ENCODE assay signal across 1 cellular context in the genomic region with DNA sequence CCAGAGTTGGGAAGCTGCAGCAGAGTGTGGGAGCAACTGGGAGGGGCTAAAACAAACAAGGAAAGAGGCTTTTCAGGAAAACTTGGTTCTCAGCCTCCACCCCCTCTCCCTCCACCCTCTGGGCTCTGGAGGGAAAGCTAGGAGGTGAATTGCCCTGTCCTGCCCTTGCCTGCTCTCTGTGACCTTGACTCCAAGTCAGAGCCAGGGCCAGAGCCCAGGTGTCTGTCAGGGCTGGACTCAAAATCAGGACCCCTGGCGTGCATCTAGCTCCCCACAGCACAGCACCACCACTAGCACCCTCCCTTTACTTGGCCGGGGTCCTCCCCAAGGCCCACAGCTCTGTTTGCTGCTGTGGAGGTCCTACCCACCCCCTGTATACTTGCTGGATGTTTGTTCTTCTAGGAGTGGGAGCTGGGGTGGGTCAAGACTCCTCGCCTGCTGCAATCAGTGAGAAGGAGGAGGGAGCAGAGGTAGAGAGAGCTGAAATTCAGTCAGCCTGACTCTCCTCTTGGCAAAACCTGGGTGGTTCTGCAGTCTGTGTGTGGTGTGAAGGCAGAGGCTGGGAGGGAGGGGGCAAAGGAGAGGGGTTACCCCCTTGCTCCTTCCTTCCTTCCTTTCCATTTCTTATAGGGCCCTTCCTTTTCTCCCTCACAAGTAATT.
TF ChIP-seq lines count a peak whose summit lies in the region.

No MANE protein-coding gene starts in this region.

TF ChIP-seq in HepG2, 621 proteins besides CTCF, POLR2A, EP300 and RAD21 (continued from another document):
- TF ChIP-seq ZNF318 (CRISPR knock-in tag; IDR thresholded peaks at IDR 0.05), result no peak
- TF ChIP-seq TOE1 (CRISPR knock-in tag; IDR thresholded peaks at IDR 0.05), result no peak
- no peak for TF ChIP-seq TRIM24 (CRISPR knock-in tag; IDR thresholded peaks at IDR 0.05)
- TF ChIP-seq, protein P1, sequence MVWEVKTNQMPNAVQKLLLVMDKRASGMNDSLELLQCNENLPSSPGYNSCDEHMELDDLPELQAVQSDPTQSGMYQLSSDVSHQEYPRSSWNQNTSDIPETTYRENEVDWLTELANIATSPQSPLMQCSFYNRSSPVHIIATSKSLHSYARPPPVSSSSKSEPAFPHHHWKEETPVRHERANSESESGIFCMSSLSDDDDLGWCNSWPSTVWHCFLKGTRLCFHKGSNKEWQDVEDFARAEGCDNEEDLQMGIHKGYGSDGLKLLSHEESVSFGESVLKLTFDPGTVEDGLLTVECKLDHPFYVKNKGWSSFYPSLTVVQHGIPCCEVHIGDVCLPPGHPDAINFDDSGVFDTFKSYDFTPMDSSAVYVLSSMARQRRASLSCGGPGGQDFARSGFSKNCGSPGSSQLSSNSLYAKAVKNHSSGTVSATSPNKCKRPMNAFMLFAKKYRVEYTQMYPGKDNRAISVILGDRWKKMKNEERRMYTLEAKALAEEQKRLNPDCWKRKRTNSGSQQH (CRISPR knock-in tag; IDR thresholded peaks at IDR 0.05; ENCODE audit: low read depth), result 0 out of 2 replicates have a peak, but pooled peaks have one; percentile 65
- TF ChIP-seq, protein P2, sequence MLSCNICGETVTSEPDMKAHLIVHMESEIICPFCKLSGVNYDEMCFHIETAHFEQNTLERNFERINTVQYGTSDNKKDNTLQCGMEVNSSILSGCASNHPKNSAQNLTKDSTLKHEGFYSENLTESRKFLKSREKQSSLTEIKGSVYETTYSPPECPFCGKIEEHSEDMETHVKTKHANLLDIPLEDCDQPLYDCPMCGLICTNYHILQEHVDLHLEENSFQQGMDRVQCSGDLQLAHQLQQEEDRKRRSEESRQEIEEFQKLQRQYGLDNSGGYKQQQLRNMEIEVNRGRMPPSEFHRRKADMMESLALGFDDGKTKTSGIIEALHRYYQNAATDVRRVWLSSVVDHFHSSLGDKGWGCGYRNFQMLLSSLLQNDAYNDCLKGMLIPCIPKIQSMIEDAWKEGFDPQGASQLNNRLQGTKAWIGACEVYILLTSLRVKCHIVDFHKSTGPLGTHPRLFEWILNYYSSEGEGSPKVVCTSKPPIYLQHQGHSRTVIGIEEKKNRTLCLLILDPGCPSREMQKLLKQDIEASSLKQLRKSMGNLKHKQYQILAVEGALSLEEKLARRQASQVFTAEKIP (CRISPR knock-in tag; IDR thresholded peaks at IDR 0.05; ENCODE audit: borderline replicate concordance), result no peak
- TF ChIP-seq MAFG (CRISPR knock-in tag; IDR thresholded peaks at IDR 0.05), result no peak
- no peak for TF ChIP-seq SP2 (CRISPR knock-in tag; IDR thresholded peaks at IDR 0.05)
- no peak for TF ChIP-seq SP140L (CRISPR knock-in tag; IDR thresholded peaks at IDR 0.05; ENCODE audit: borderline replicate concordance)
- TF ChIP-seq XRCC5 (optimal IDR thresholded peaks at IDR 0.05; ENCODE audit: low read length), result peak; percentile 45
- no peak for TF ChIP-seq ZNF839 (CRISPR knock-in tag; IDR thresholded peaks at IDR 0.05; ENCODE audit: borderline replicate concordance)
- no peak for TF ChIP-seq IKZF4 (CRISPR knock-in tag; IDR thresholded peaks at IDR 0.05; ENCODE audit: borderline replicate concordance, low read depth, not compliant biosample characterization)
- 0 out of 2 replicates have a peak, but pooled peaks have one; percentile 38 for TF ChIP-seq THAP9 (CRISPR knock-in tag; IDR thresholded peaks at IDR 0.05; ENCODE audit: borderline replicate concordance)
- no peak for TF ChIP-seq POLR2AphosphoS5 (IDR thresholded peaks at IDR 0.05; ENCODE audit: low read depth, low read length)
- TF ChIP-seq REPIN1 (CRISPR knock-in tag; IDR thresholded peaks at IDR 0.05; ENCODE audit: borderline replicate concordance, low read depth), result peak; percentile 59; the same call in 1 of the 2 replicates
- TF ChIP-seq, protein P3, sequence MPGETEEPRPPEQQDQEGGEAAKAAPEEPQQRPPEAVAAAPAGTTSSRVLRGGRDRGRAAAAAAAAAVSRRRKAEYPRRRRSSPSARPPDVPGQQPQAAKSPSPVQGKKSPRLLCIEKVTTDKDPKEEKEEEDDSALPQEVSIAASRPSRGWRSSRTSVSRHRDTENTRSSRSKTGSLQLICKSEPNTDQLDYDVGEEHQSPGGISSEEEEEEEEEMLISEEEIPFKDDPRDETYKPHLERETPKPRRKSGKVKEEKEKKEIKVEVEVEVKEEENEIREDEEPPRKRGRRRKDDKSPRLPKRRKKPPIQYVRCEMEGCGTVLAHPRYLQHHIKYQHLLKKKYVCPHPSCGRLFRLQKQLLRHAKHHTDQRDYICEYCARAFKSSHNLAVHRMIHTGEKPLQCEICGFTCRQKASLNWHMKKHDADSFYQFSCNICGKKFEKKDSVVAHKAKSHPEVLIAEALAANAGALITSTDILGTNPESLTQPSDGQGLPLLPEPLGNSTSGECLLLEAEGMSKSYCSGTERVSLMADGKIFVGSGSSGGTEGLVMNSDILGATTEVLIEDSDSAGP (CRISPR knock-in tag; IDR thresholded peaks at IDR 0.05; ENCODE audit: borderline replicate concordance), result no peak
- TF ChIP-seq NR2F1 (CRISPR knock-in tag; IDR thresholded peaks at IDR 0.05), result peak in 1 of 2 experiments; percentile 45; a peak in 2 of 4 replicates
- TF ChIP-seq SP5 (CRISPR knock-in tag; IDR thresholded peaks at IDR 0.05; ENCODE audit: borderline replicate concordance, low read depth), result peak; percentile 62; the same call in 1 of the 2 replicates
- TF ChIP-seq CSRNP2 (CRISPR knock-in tag; conservative IDR thresholded peaks at IDR 0.05; ENCODE audit: low read depth), result no peak
